31 cellular contexts compared by ENCODE assay signal in genomic region chr12:67062193-67062592, GRCh38.
"Had no signal": no experiment of that assay in that cellular context is flagged by ENCODE, and none has a peak within 500 bp of the region (broad histone marks: within the 10 kb centered on the region; RNA-seq: fewer than 3 reads in every experiment).

No MANE protein-coding gene starts in this region.

- H3K4me1 ChIP-seq: heart right ventricle, psoas muscle, tibial nerve, upper lobe of right lung, uterus had no signal

- H3K27ac Mint-ChIP-seq: immature natural killer cell; memory B cell; naive thymus-derived CD8-positive, alpha-beta T cell; nephron progenitor cell; stimulated activated naive B cell treated with anti-CD40 and anti-IgM and Interleukin-4, amounts not matched to agents 10 μg/mL and 1 μg/mL and 100 μg/mL, for 72 hours; stimulated activated naive CD8-positive, alpha-beta T cell treated with anti-CD3 and anti-CD28 coated beads, Interleukin-15, Interleukin-2, amounts not matched to agents 100 ng/mL and 50 ng/mL, for 24 hours had no signal

- H3K27ac ChIP-seq: coronary artery, esophagus muscularis mucosa, foreskin keratinocyte, heart right ventricle, ovary, psoas muscle, sigmoid colon, skin epidermis, thoracic aorta, tibial nerve, upper lobe of right lung, uterus had no signal

- H3K9me3 ChIP-seq: esophagus muscularis mucosa, heart right ventricle, ovary, psoas muscle, sigmoid colon, thoracic aorta, tibial nerve, upper lobe of right lung, uterus had no signal

- DNase-seq: dermis blood vessel endothelial cell; effector memory CD4-positive, alpha-beta T cell; glutamatergic neuron; heart right ventricle; hippocampal formation; immature natural killer cell; islet precursor cell; kidney glomerular epithelial cell; midbrain; naive thymus-derived CD8-positive, alpha-beta T cell; nephron progenitor cell; nucleus accumbens; ovary; posterior cingulate gyrus; psoas muscle; right cardiac atrium; sigmoid colon; stimulated activated CD4-positive, alpha-beta T cell treated with anti-CD3 and anti-CD28 coated beads, Interleukin-15, amount 100 ng/mL, for 24 hours; stimulated activated CD4-positive, alpha-beta T cell treated with anti-CD3 and anti-CD28 coated beads, Interleukin-2, amount 100 ng/mL, for 48 hours; stimulated activated naive B cell treated with anti-CD40 and anti-IgM and Interleukin-4, amounts not matched to agents 10 μg/mL and 1 μg/mL and 100 μg/mL, for 72 hours; upper lobe of right lung; uterus had no signal

- H3K4me3 Mint-ChIP-seq: immature natural killer cell; memory B cell; naive thymus-derived CD8-positive, alpha-beta T cell; nephron progenitor cell; stimulated activated naive B cell treated with anti-CD40 and anti-IgM and Interleukin-4, amounts not matched to agents 10 μg/mL and 1 μg/mL and 100 μg/mL, for 72 hours; stimulated activated naive CD8-positive, alpha-beta T cell treated with anti-CD3 and anti-CD28 coated beads, Interleukin-15, Interleukin-2, amounts not matched to agents 100 ng/mL and 50 ng/mL, for 24 hours had no signal

- H3K4me3 ChIP-seq: coronary artery, esophagus muscularis mucosa, heart right ventricle, lung, ovary, psoas muscle, sigmoid colon, skin epidermis, thoracic aorta, tibial nerve, upper lobe of right lung, uterus had no signal

- H3K4me1 Mint-ChIP-seq: immature natural killer cell; memory B cell; naive thymus-derived CD8-positive, alpha-beta T cell; stimulated activated naive B cell treated with anti-CD40 and anti-IgM and Interleukin-4, amounts not matched to agents 10 μg/mL and 1 μg/mL and 100 μg/mL, for 72 hours had no signal

- H3K36me3 ChIP-seq: esophagus muscularis mucosa, heart right ventricle, ovary, sigmoid colon, thoracic aorta, tibial nerve, upper lobe of right lung, uterus had no signal

- ATAC-seq: foreskin keratinocyte; heart right ventricle; naive thymus-derived CD8-positive, alpha-beta T cell; psoas muscle; right cardiac atrium; stimulated activated naive B cell treated with anti-CD40 and anti-IgM and Interleukin-4, amounts not matched to agents 10 μg/mL and 1 μg/mL and 100 μg/mL, for 72 hours; upper lobe of right lung had no signal

- H3K9me3 Mint-ChIP-seq: memory B cell; naive thymus-derived CD8-positive, alpha-beta T cell; nephron progenitor cell; stimulated activated naive B cell treated with anti-CD40 and anti-IgM and Interleukin-4, amounts not matched to agents 10 μg/mL and 1 μg/mL and 100 μg/mL, for 72 hours; stimulated activated naive CD8-positive, alpha-beta T cell treated with anti-CD3 and anti-CD28 coated beads, Interleukin-15, Interleukin-2, amounts not matched to agents 100 ng/mL and 50 ng/mL, for 24 hours had no signal

- H3K27me3 ChIP-seq: esophagus muscularis mucosa, foreskin keratinocyte, ovary, sigmoid colon, uterus had no signal

- H3K36me3 Mint-ChIP-seq: immature natural killer cell; memory B cell; stimulated activated naive B cell treated with anti-CD40 and anti-IgM and Interleukin-4, amounts not matched to agents 10 μg/mL and 1 μg/mL and 100 μg/mL, for 72 hours had no signal
